In the genomic region with DNA sequence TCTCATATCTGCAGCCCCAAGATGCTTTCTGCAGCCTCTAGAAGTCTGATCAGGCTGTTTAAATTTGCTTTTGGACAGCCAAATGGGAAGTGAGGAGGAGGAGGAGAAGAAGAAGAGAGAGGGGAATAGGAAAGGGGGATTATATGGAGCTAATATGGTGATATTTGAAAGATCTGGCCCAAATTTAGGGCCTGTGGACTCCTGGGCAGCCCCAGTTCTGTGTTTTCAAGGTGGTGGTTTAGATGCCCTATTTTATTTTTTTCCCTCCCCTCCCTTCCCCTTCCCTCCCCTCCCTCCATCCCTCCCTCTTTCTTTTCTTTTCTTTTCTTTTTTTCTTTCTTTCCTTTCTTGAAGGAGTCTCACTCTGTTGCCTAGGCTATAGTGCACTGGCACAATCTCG, we compare ENCODE assay signal across 30 cellular contexts.
"Had no signal": no experiment of that assay in that cellular context is flagged by ENCODE, and none has a peak within 500 bp of the region (broad histone marks: within the 10 kb centered on the region; RNA-seq: fewer than 3 reads in every experiment).

No MANE protein-coding gene starts in this region.

- DNase-seq: naive thymus-derived CD4-positive, alpha-beta T cell; natural killer cell; nephron progenitor cell; occipital lobe; ovary; psoas muscle; right cardiac atrium; spleen; stimulated activated CD4-positive, alpha-beta T cell treated with anti-CD3 and anti-CD28 coated beads, Interleukin-12 subunit alpha, Interleukin-12 subunit beta, amount 100 ng/mL, for 4 hours; stimulated activated CD4-positive, alpha-beta T cell treated with anti-CD3 and anti-CD28 coated beads, Interleukin-1b, Interleukin-23, amount 100 ng/mL, for 48 hours; stimulated activated CD4-positive, alpha-beta T cell treated with anti-CD3 and anti-CD28 coated beads, Interleukin-4, amount 100 ng/mL, for 1 hour; stimulated activated CD4-positive, alpha-beta T cell treated with anti-CD3 and anti-CD28 coated beads, Interleukin-4, amount 100 ng/mL, for 4 hours; stimulated activated CD8-positive, alpha-beta memory T cell treated with anti-CD3 and anti-CD28 coated beads, Interleukin-4, amount 100 ng/mL, for 48 hours; stimulated activated naive CD4-positive, alpha-beta T cell; stimulated activated naive CD8-positive, alpha-beta T cell treated with anti-CD3 and anti-CD28 coated beads, Interleukin-15, amount 100 ng/mL, for 72 hours; stimulated activated naive CD8-positive, alpha-beta T cell treated with anti-CD3 and anti-CD28 coated beads, Interleukin-15, Interleukin-2, amounts not matched to agents 100 U/mL and 50 U/mL, for 24 hours; testis; transverse colon had no signal

- H3K9me3 ChIP-seq: ovary, psoas muscle, spleen, suprapubic skin, testis, tibial artery, transverse colon, upper lobe of left lung, vagina had no signal

- H3K4me3 Mint-ChIP-seq: naive thymus-derived CD4-positive, alpha-beta T cell; natural killer cell; nephron progenitor cell; neural crest cell; stimulated activated memory B cell treated with anti-CD40 and anti-IgM and Interleukin-4, amounts not matched to agents 10 μg/mL and 1 μg/mL and 100 μg/mL, for 72 hours; stimulated activated naive CD8-positive, alpha-beta T cell treated with anti-CD3 and anti-CD28 coated beads, Interleukin-15, amount 100 ng/mL, for 72 hours had no signal

- H3K36me3 Mint-ChIP-seq: naive thymus-derived CD4-positive, alpha-beta T cell; natural killer cell; stimulated activated memory B cell treated with anti-CD40 and anti-IgM and Interleukin-4, amounts not matched to agents 10 μg/mL and 1 μg/mL and 100 μg/mL, for 72 hours had no signal

- H3K79me2 ChIP-seq: parathyroid adenoma had no signal

- H3K9ac ChIP-seq: parathyroid adenoma had no signal

- FAIRE-seq: urothelium cell line had no signal

- H3K9me3 Mint-ChIP-seq: naive thymus-derived CD4-positive, alpha-beta T cell; natural killer cell; nephron progenitor cell; neural crest cell; stimulated activated memory B cell treated with anti-CD40 and anti-IgM and Interleukin-4, amounts not matched to agents 10 μg/mL and 1 μg/mL and 100 μg/mL, for 72 hours; stimulated activated naive CD8-positive, alpha-beta T cell treated with anti-CD3 and anti-CD28 coated beads, Interleukin-15, amount 100 ng/mL, for 72 hours had no signal

- H3K27me3 ChIP-seq: ovary, spleen, suprapubic skin, testis, tibial artery, transverse colon, upper lobe of left lung, vagina had no signal

- H3K36me3 ChIP-seq: ovary, spleen, suprapubic skin, tibial artery, transverse colon, upper lobe of left lung, vagina had no signal

- H3K27me3 Mint-ChIP-seq: stimulated activated naive CD8-positive, alpha-beta T cell treated with anti-CD3 and anti-CD28 coated beads, Interleukin-15, amount 100 ng/mL, for 72 hours had no signal

- H3K4me1 Mint-ChIP-seq: naive thymus-derived CD4-positive, alpha-beta T cell; natural killer cell; stimulated activated naive CD8-positive, alpha-beta T cell treated with anti-CD3 and anti-CD28 coated beads, Interleukin-15, amount 100 ng/mL, for 72 hours had no signal

- H3K4me2 ChIP-seq: smooth muscle cell had no signal

- ATAC-seq: naive thymus-derived CD4-positive, alpha-beta T cell; natural killer cell; psoas muscle; right cardiac atrium; sciatic nerve; stimulated activated memory B cell treated with anti-CD40 and anti-IgM and Interleukin-4, amounts not matched to agents 10 μg/mL and 1 μg/mL and 100 μg/mL, for 72 hours; stimulated activated naive CD8-positive, alpha-beta T cell treated with anti-CD3 and anti-CD28 coated beads, Interleukin-15, amount 100 ng/mL, for 72 hours; stimulated activated naive CD8-positive, alpha-beta T cell treated with anti-CD3 and anti-CD28 coated beads, Interleukin-15, Interleukin-2, amounts not matched to agents 100 U/mL and 50 U/mL, for 24 hours had no signal

- H3K27ac ChIP-seq: ovary, parathyroid adenoma, psoas muscle, spleen, suprapubic skin, testis, transverse colon, upper lobe of left lung had no signal

- H3K4me1 ChIP-seq: parathyroid adenoma had no signal

- H3K4me3 ChIP-seq: ovary, psoas muscle, skin epidermis, smooth muscle cell, spleen, suprapubic skin, testis, tibial artery, transverse colon, upper lobe of left lung, vagina had no signal

- H3K27ac Mint-ChIP-seq: naive thymus-derived CD4-positive, alpha-beta T cell; natural killer cell; nephron progenitor cell; progenitor cell of endocrine pancreas; stimulated activated memory B cell treated with anti-CD40 and anti-IgM and Interleukin-4, amounts not matched to agents 10 μg/mL and 1 μg/mL and 100 μg/mL, for 72 hours had no signal

- H2AFZ ChIP-seq: parathyroid adenoma had no signal
